ENCODE assay signal across 27 cellular contexts in genomic region chr6:157718788-157719187, GRCh38.
"Had no signal": no experiment of that assay in that cellular context is flagged by ENCODE, and none has a peak within 500 bp of the region (broad histone marks: within the 10 kb centered on the region; RNA-seq: fewer than 3 reads in every experiment).

No MANE protein-coding gene starts in this region.

- H3K27me3 ChIP-seq: adrenal gland, ascending aorta, colonic mucosa, dorsolateral prefrontal cortex, esophagus muscularis mucosa, gastroesophageal sphincter, stomach had no signal

- H3K4me1 Mint-ChIP-seq: activated CD4-positive, alpha-beta T cell treated with anti-CD3 and anti-CD28 coated beads, Interleukin-2, amount 10 ng/mL, durations not matched to agents 7 days and 5 days; activated CD8-positive, alpha-beta memory T cell treated with anti-CD3 and anti-CD28 coated beads, Interleukin-2, amount 10 ng/mL, durations not matched to agents 7 days and 5 days; central memory CD8-positive, alpha-beta T cell; T-cell had no signal

- H3K27ac Mint-ChIP-seq: activated CD4-positive, alpha-beta T cell treated with anti-CD3 and anti-CD28 coated beads, Interleukin-2, amount 10 ng/mL, durations not matched to agents 7 days and 5 days; activated CD8-positive, alpha-beta memory T cell treated with anti-CD3 and anti-CD28 coated beads, Interleukin-2, amount 10 ng/mL, durations not matched to agents 7 days and 5 days; activated CD8-positive, alpha-beta T cell treated with anti-CD3 and anti-CD28 coated beads for 36 hours; effector memory CD8-positive, alpha-beta T cell; naive thymus-derived CD4-positive, alpha-beta T cell; T-cell had no signal

- H2AFZ ChIP-seq: neural progenitor cell had no signal

- H3K9me3 Mint-ChIP-seq: activated CD4-positive, alpha-beta T cell treated with anti-CD3 and anti-CD28 coated beads, Interleukin-2, amount 10 ng/mL, durations not matched to agents 7 days and 5 days; activated CD8-positive, alpha-beta T cell treated with anti-CD3 and anti-CD28 coated beads for 36 hours; activated naive CD4-positive, alpha-beta T cell treated with anti-CD3 and anti-CD28 coated beads, Interleukin-2, amount 50 U/mL, for 72 hours; central memory CD8-positive, alpha-beta T cell; effector memory CD8-positive, alpha-beta T cell; T-cell had no signal

- H3K9me3 ChIP-seq: adrenal gland, ascending aorta, colonic mucosa, esophagus muscularis mucosa, gastroesophageal sphincter, prostate gland, stomach had no signal

- H3K9ac ChIP-seq: neural progenitor cell had no signal

- H3K4me1 ChIP-seq: colonic mucosa, prostate gland had no signal

- H3K27ac ChIP-seq: adrenal gland, colonic mucosa, dorsolateral prefrontal cortex, neural progenitor cell, prostate gland, SK-N-MC, WERI-Rb-1 had no signal

- DNase-seq: activated CD4-positive, alpha-beta T cell treated with anti-CD3 and anti-CD28 coated beads, Interleukin-2, amount 10 ng/mL, durations not matched to agents 7 days and 5 days; activated CD4-positive, CD25-positive, alpha-beta regulatory T cell treated with anti-CD3 and anti-CD28 coated beads, Interleukin-2, amount 50 U/mL, for 72 hours; activated CD8-positive, alpha-beta memory T cell treated with anti-CD3 and anti-CD28 coated beads, Interleukin-2, amount 10 ng/mL, durations not matched to agents 7 days and 5 days; activated CD8-positive, alpha-beta T cell treated with anti-CD3 and anti-CD28 coated beads for 36 hours; activated T-cell treated with anti-CD3 and anti-CD28 coated beads for 4 hours; colonic mucosa; dorsolateral prefrontal cortex; effector memory CD8-positive, alpha-beta T cell; islet precursor cell; left cardiac atrium; mesendoderm; naive thymus-derived CD4-positive, alpha-beta T cell; stimulated activated CD4-positive, alpha-beta T cell treated with anti-CD3 and anti-CD28 coated beads, Interleukin-12 subunit alpha, Interleukin-12 subunit beta, amount 100 ng/mL, for 4 hours; stimulated activated CD4-positive, alpha-beta T cell treated with anti-CD3 and anti-CD28 coated beads, Interleukin-4, amount 100 ng/mL, for 4 hours; stomach; T-cell; trophoblast cell; WERI-Rb-1 had no signal

- H3K4me2 ChIP-seq: neural progenitor cell had no signal

- H3K4me3 ChIP-seq: adrenal gland, ascending aorta, colonic mucosa, dorsolateral prefrontal cortex, esophagus muscularis mucosa, gastroesophageal sphincter, neural progenitor cell, prostate gland, stomach had no signal

- H3K4me3 Mint-ChIP-seq: activated CD4-positive, alpha-beta T cell treated with anti-CD3 and anti-CD28 coated beads, Interleukin-2, amount 10 ng/mL, durations not matched to agents 7 days and 5 days; activated CD8-positive, alpha-beta memory T cell treated with anti-CD3 and anti-CD28 coated beads, Interleukin-2, amount 10 ng/mL, durations not matched to agents 7 days and 5 days; activated CD8-positive, alpha-beta T cell treated with anti-CD3 and anti-CD28 coated beads for 36 hours; central memory CD8-positive, alpha-beta T cell; effector memory CD8-positive, alpha-beta T cell; naive thymus-derived CD4-positive, alpha-beta T cell; neural progenitor cell; T-cell had no signal

- ATAC-seq: activated CD8-positive, alpha-beta memory T cell treated with anti-CD3 and anti-CD28 coated beads, Interleukin-2, amount 10 ng/mL, durations not matched to agents 7 days and 5 days; activated CD8-positive, alpha-beta T cell treated with anti-CD3 and anti-CD28 coated beads for 36 hours; activated naive CD4-positive, alpha-beta T cell treated with anti-CD3 and anti-CD28 coated beads, Interleukin-2, amount 50 U/mL, for 72 hours; effector memory CD8-positive, alpha-beta T cell; gastroesophageal sphincter; left cardiac atrium; naive thymus-derived CD4-positive, alpha-beta T cell; T-cell had no signal

- H3K36me3 ChIP-seq: adrenal gland, ascending aorta, colonic mucosa, esophagus muscularis mucosa, gastroesophageal sphincter, neural progenitor cell, prostate gland, stomach, WERI-Rb-1 had no signal

- H3K36me3 Mint-ChIP-seq: activated CD8-positive, alpha-beta memory T cell treated with anti-CD3 and anti-CD28 coated beads, Interleukin-2, amount 10 ng/mL, durations not matched to agents 7 days and 5 days; activated naive CD4-positive, alpha-beta T cell treated with anti-CD3 and anti-CD28 coated beads, Interleukin-2, amount 50 U/mL, for 72 hours; neural progenitor cell; T-cell had no signal
